ENCODE assay signal across 22 cellular contexts in genomic region chr10:68359189-68359588, GRCh38. TPM values are rescaled to one million over a fixed set of nuclear protein-coding genes. Genes with fewer than 3 reads are reported as not detected.
DNase-seq lines count a peak whose midpoint lies in the region; ATAC-seq, FAIRE-seq and TF ChIP-seq lines count a peak whose summit lies in the region.
"Had no signal": no experiment of that assay in that cellular context is flagged by ENCODE, and none has a peak within 500 bp of the region (broad histone marks: within the 10 kb centered on the region; RNA-seq: fewer than 3 reads in every experiment).

No MANE protein-coding gene starts in this region.

- no peaks in the 10 kb centered on the region for H3K9me3 ChIP-seq in pancreas
- H3K9me3 ChIP-seq: BLaER1, Caco-2 had no signal

- 95 to 97% methylated on average over 6 of the region's 6 CpGs for WGBS in pancreas, 2 donors

- DNase-seq in RCC 7860 (ENCODE audit: low spot score) (no peak), pancreas (no peak)
- DNase-seq in stimulated activated CD4-positive, alpha-beta T cell treated with anti-CD3 and anti-CD28 coated beads, Interleukin-12 subunit alpha, Interleukin-12 subunit beta, amount 100 ng/mL, for 4 hours = no peak
- DNase-seq: Caco-2; CD4-positive, CD25-positive, alpha-beta regulatory T cell; CD8-positive, alpha-beta T cell; DMS 273 treated with DMSO at 0.1 percent for 48 hours; DMS79; EL; GF-D8; GM23248; H7; HCEC 1CT had no signal

- no peaks in the 10 kb centered on the region for H3K4me1 ChIP-seq in pancreas
- H3K4me1 ChIP-seq: BLaER1, Caco-2 had no signal

- H3K4me3 ChIP-seq in pancreas = no peak overlapping the region
- H3K4me3 ChIP-seq: BLaER1, GM23248 had no signal

- H3K27ac ChIP-seq in pancreas = no peak overlapping the region
- H3K27ac ChIP-seq: BLaER1, C4-2B, GM23248 had no signal

- FAIRE-seq in RCC 7860 (lab: Jason Lieb, UNC) (peak; percentile 72), colon (lab: Jason Lieb, UNC) (peak; percentile 28), pancreas (lab: Jason Lieb, UNC) (peak; percentile 94)
- FAIRE-seq: D721Med, GM12892, GM19239, H1 had no signal

- H3K27me3 ChIP-seq in pancreas = no peaks in the 10 kb centered on the region
- H3K27me3 ChIP-seq: BLaER1 had no signal

- ATAC-seq in pancreas (no peak), HG03432 (IDR thresholded peaks at IDR 0.05; ENCODE audit: unreplicated experiment) (no peak)
- no peak for ATAC-seq in activated CD4-positive, CD25-positive, alpha-beta regulatory T cell treated with anti-CD3 and anti-CD28 coated beads, Interleukin-2, amount 50 U/mL, for 24 hours
- ATAC-seq: CD8-positive, alpha-beta T cell had no signal

- peaks cover 0 to 34% (median 5%) of the 10 kb centered on the region in 3 donors for H3K36me3 ChIP-seq in pancreas

- TF ChIP-seq CTCF in pancreas (IDR thresholded peaks at IDR 0.05) = no peak

- intact Hi-C loops in pancreas (cut with DNase I) = no loop called here

RNA-seq across cellular contexts. Expression of gene PBLD, which starts 26.5 kb away (rescaled TPM):
- 10 to 100 TPM; 19.4 to 47.5 (median 27.8) TPM for total RNA-seq in pancreas
- polyA plus RNA-seq in pancreas = 10 to 100 TPM; 11.9 to 14.2 TPM

RNA-seq across cellular contexts. Expression of gene HNRNPH3, which starts 27.3 kb away (rescaled TPM):
- total RNA-seq in pancreas = 10 to 100 TPM; 23.1 to 53.6 (median 28.7) TPM
- 10 to 100 TPM; 72.3 to 95.3 TPM for polyA plus RNA-seq in pancreas

RNA-seq across cellular contexts. Expression of gene RUFY2, which starts 47.9 kb away (rescaled TPM):
- 10 to 100 TPM in 3 of 6 donors, 1 to 10 TPM in 3; 8.6 to 15.5 (median 10.0) TPM for total RNA-seq in pancreas
- 1 to 10 TPM; 3.6 to 7.8 TPM for polyA plus RNA-seq in pancreas
